ENCODE assay signal across 21 cellular contexts in the genomic region with DNA sequence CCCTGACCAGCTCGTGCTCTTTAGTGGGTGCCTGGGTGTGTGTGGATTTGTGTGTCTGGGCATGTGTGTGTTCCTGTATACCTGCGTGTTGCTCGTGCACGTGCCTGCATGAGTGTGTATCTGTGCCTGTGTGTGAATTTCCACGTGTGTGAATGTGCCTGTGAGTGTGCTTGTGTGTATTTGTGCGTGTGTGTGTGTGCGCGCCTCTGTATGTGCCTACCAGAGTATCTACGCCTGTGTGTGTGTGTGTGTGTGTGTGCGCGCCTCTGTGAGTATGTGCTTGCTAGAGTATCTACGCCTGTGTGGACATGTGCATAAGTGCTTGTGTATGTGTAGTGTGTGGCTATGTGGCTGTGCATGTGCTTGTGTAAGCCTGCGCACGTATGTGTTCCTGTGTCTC. TPM values are rescaled to one million over a fixed set of nuclear protein-coding genes. Genes with fewer than 3 reads are reported as not detected.
A peak's percentile ranks its signal among the peaks of the same experiment; 100 is the strongest.
DNase-seq lines count a peak whose midpoint lies in the region; TF ChIP-seq lines count a peak whose summit lies in the region.
"Had no signal": no experiment of that assay in that cellular context is flagged by ENCODE, and none has a peak within 500 bp of the region (broad histone marks: within the 10 kb centered on the region; RNA-seq: fewer than 3 reads in every experiment).

No MANE protein-coding gene starts in this region.

- no peak overlapping the region for H3K4me3 ChIP-seq in HEK293 (ENCODE audit: low read depth, low read length)
- H3K4me3 ChIP-seq in colonic mucosa = no peak overlapping the region
- no peak overlapping the region for H3K4me3 ChIP-seq in neuronal stem cell (ENCODE audit: low read length in 2 of 2)
- no peak overlapping the region for H3K4me3 ChIP-seq in SJCRH30

- no peak overlapping the region for H3K4me2 ChIP-seq in neuronal stem cell (ENCODE audit: insufficient read depth, low read length, poor library complexity, severe bottlenecking)

- POLR2A ChIA-PET in HEK293 (lab: Yijun Ruan, JAX) = interaction anchor here (1.6 to 1.7 kb wide), 2 partner anchors 27 to 45 kb away, joined by 5 to 13 read pairs; partner anchors contain the start of genes PI4KB and PSMB4
- POLR2A ChIA-PET in GM10248 (lab: Yijun Ruan, JAX) = no interaction called here

- peak overlapping the region; percentile 95 for H2BK15ac ChIP-seq in neuronal stem cell (ENCODE audit: low read length)

- H3K27ac ChIP-seq in 22Rv1 (peak overlapping the region; percentile 91), HEK293 (ENCODE audit: extremely low read depth, low read depth, low read length) (no peak overlapping the region), colonic mucosa (peak overlapping the region; percentile 87), neuronal stem cell (replicated peaks; ENCODE audit: low read length) (no peak overlapping the region), SJCRH30 (no peak overlapping the region)

- no peak overlapping the region for H4K91ac ChIP-seq in neuronal stem cell (ENCODE audit: low read depth, low read length, poor library complexity)

- peak overlapping the region; percentile 97 for H3K14ac ChIP-seq in neuronal stem cell (ENCODE audit: low read length)

- H2AFZ ChIP-seq in neuronal stem cell (ENCODE audit: low read length) = no peak overlapping the region

- H2AK5ac ChIP-seq in neuronal stem cell (ENCODE audit: low read depth, low read length) = peak overlapping the region; percentile 95

- H3K27me3 ChIP-seq in colonic mucosa (no peaks in the 10 kb centered on the region), neuronal stem cell (ENCODE audit: control insufficient read depth in 3 of 3, insufficient read depth in 3 of 3, low read depth in 1 of 3, low read length in 3 of 3) (peaks cover 0 to 8% (median 1%) of the 10 kb centered on the region in 3 experiments), SJCRH30 (no peaks in the 10 kb centered on the region)
- H3K27me3 ChIP-seq: MG63, testis, uterus had no signal

- H2BK5ac ChIP-seq in neuronal stem cell (ENCODE audit: low read length) = no peak overlapping the region

- H3K18ac ChIP-seq in neuronal stem cell (ENCODE audit: low read length) = peak overlapping the region; percentile 79

- H2BK120ac ChIP-seq in neuronal stem cell (ENCODE audit: low read depth, low read length) = peak overlapping the region; percentile 27

- H4K8ac ChIP-seq in neuronal stem cell (ENCODE audit: low read depth, low read length) = peak overlapping the region; percentile 97

- CTCF ChIA-PET in HEK293 (lab: Yijun Ruan, JAX) (no interaction called here), GM10248 (lab: Yijun Ruan, JAX) (interaction anchor here (1.0 kb wide), 1 partner anchor 9 kb away, joined by 3 read pairs; no protein-coding TSS in a partner anchor)

- peak overlapping the region; percentile 89 for H2BK12ac ChIP-seq in neuronal stem cell (ENCODE audit: low read length)

- H3K4me1 ChIP-seq in HEK293 (ENCODE audit: control insufficient read depth, insufficient read depth, low read length) (peaks cover 12% of the 10 kb centered on the region), colonic mucosa (peaks cover 4% of the 10 kb centered on the region), neuronal stem cell (ENCODE audit: control insufficient read depth in 2 of 2, insufficient read depth in 1 of 2, low read depth in 1 of 2, low read length in 2 of 2) (peaks cover 4 to 10% of the 10 kb centered on the region in 2 donors), SJCRH30 (peaks cover 19% of the 10 kb centered on the region)

- peak overlapping the region; percentile 91 for H3K4ac ChIP-seq in neuronal stem cell (ENCODE audit: low read length)

- peak overlapping the region; percentile 94 for H3K23ac ChIP-seq in neuronal stem cell (ENCODE audit: low read depth, low read length, poor library complexity)

- H3K36me3 ChIP-seq in HEK293 (ENCODE audit: control insufficient read depth in 2 of 2, insufficient read depth in 1 of 2, low read length in 2 of 2) (peaks cover 0 to 16% of the 10 kb centered on the region in 2 experiments; a peak in 1 of 3 replicates), colonic mucosa (no peaks in the 10 kb centered on the region), neuronal stem cell (replicated peaks in 1 of 2; ENCODE audit: control insufficient read depth in 2 of 2, insufficient read depth in 2 of 2, low read length in 2 of 2) (peaks cover 4 to 14% of the 10 kb centered on the region in 2 donors), SJCRH30 (no peaks in the 10 kb centered on the region)
- H3K36me3 ChIP-seq: MG63, uterus had no signal

- H3K9ac ChIP-seq in colonic mucosa (ENCODE audit: low read depth in 2 of 2, low read length in 2 of 2) = peak overlapping the region in 1 of 2 donors; percentile 60
- H3K9ac ChIP-seq in neuronal stem cell (ENCODE audit: low read depth, low read length, poor library complexity) = peak overlapping the region; percentile 24
- H3K9ac ChIP-seq: parathyroid adenoma had no signal

- no peak for DNase-seq in colonic mucosa
- DNase-seq in neuronal stem cell (ENCODE audit: low spot score) = no peak
- no peak for DNase-seq in activated T-cell treated with anti-CD3 and anti-CD28 coated beads, Interleukin-2, amount 50 U/mL, for 1 hour
- no peak for DNase-seq in GM10248 (ENCODE audit: extremely low spot score)
- no peak for DNase-seq in NCI-H146 (lab: John Stamatoyannopoulos, UW)
- no peak for DNase-seq in SJCRH30
- DNase-seq: activated CD4-positive, alpha-beta T cell treated with anti-CD3 and anti-CD28 coated beads, Interleukin-2, amount 50 U/mL, for 48 hours; activated CD4-positive, CD25-positive, alpha-beta regulatory T cell treated with anti-CD3 and anti-CD28 coated beads, Interleukin-2, amount 50 U/mL, for 72 hours; activated naive CD4-positive, alpha-beta T cell treated with Interleukin-2 at 50 U/mL for 16 hours; activated T-cell treated with anti-CD3 and anti-CD28 coated beads, Interleukin-2, amount 50 U/mL, for 72 hours; KG1; natural killer cell; NCI-H526 treated with DMSO at 0.1 percent for 48 hours; stimulated activated naive CD8-positive, alpha-beta T cell treated with anti-CD3 and anti-CD28 coated beads, Interleukin-15, Interleukin-2, amounts not matched to agents 100 U/mL and 50 U/mL, for 24 hours; T-helper 17 cell had no signal

- intact Hi-C loops in colonic mucosa (cut with DNase I) = no loop called here

- no peaks in the 10 kb centered on the region for H3K79me1 ChIP-seq in neuronal stem cell (ENCODE audit: low read depth, low read length)

- TF ChIP-seq CTCF in 22Rv1 (IDR thresholded peaks at IDR 0.05) = no peak
- no peak for TF ChIP-seq CTCF in HEK293 (tag by site-specific recombination; IDR thresholded peaks at IDR 0.05)
- no peak for TF ChIP-seq CTCF in colonic mucosa (IDR thresholded peaks at IDR 0.05)
- TF ChIP-seq CTCF in GM10248 (IDR thresholded peaks at IDR 0.05; ENCODE audit: control extremely low read depth, extremely low read depth, low read depth, missing control alignments) = no peak

- H3K9me3 ChIP-seq in HEK293 (ENCODE audit: control insufficient read depth, insufficient read depth, low read depth, low read length) (no peaks in the 10 kb centered on the region), colonic mucosa (no peaks in the 10 kb centered on the region), neuronal stem cell (replicated peaks in 1 of 2; ENCODE audit: control insufficient read depth in 2 of 2, insufficient read depth in 1 of 2, low read depth in 1 of 2, low read length in 2 of 2) (no peaks in the 10 kb centered on the region), SJCRH30 (replicated peaks) (no peaks in the 10 kb centered on the region)
- H3K9me3 ChIP-seq: MG63, testis, uterus had no signal

- no CpG with 5 or more reads among the region's 14 CpGs for WGBS in neuronal stem cell (ENCODE audit: extremely low coverage in 2 of 2, insufficient read length in 2 of 2, insufficient replicate concordance in 1 of 2), 2 donors

TF ChIP-seq in HEK293, 187 proteins besides CTCF, POLR2A, EP300 and RAD21 (continues in another document):
- TF ChIP-seq ZNF26 (tag by site-specific recombination; IDR thresholded peaks at IDR 0.05) = no peak
- no peak for TF ChIP-seq ZBTB8A (tag by site-specific recombination; IDR thresholded peaks at IDR 0.05)
- TF ChIP-seq ZSCAN4 (tag by site-specific recombination; IDR thresholded peaks at IDR 0.05) = peak; percentile 65

RNA-seq across cellular contexts. Expression of gene SELENBP1, which starts 0.7 kb away (rescaled TPM):
- total RNA-seq in colonic mucosa = 100 to 1,000 TPM; 744 to 902 TPM
- 35.5 TPM for polyA plus RNA-seq in neuronal stem cell (2013, experiment 1 of 2)
- 34.7 TPM for polyA plus RNA-seq in neuronal stem cell (2013, experiment 2 of 2)
- 10.4 and 11.8 TPM in 2 replicates for total RNA-seq in SJCRH30 (2014; rRNA removed; shearing (Covaris generic))
- total RNA-seq: activated T-cell treated with anti-CD3 and anti-CD28 coated beads, Interleukin-2, amount 50 U/mL, for 72 hours; natural killer cell; T-helper 17 cell had no signal

RNA-seq across cellular contexts. Expression of gene RFX5, which starts 26.1 kb away (rescaled TPM):
- 10 to 100 TPM; 28.6 to 44.1 TPM for total RNA-seq in colonic mucosa
- 62.7 TPM for polyA plus RNA-seq in neuronal stem cell (2013, experiment 1 of 2)
- 61.3 TPM for polyA plus RNA-seq in neuronal stem cell (2013, experiment 2 of 2)
- total RNA-seq in SJCRH30 (2014; rRNA removed; shearing (Covaris generic)) = 29.1 and 33.2 TPM in 2 replicates

RNA-seq across cellular contexts. Expression of gene PSMB4, which starts 26.2 kb away (rescaled TPM):
- 100 to 1,000 TPM; 179 to 273 TPM for total RNA-seq in colonic mucosa
- polyA plus RNA-seq in neuronal stem cell (2013, experiment 1 of 2) = 341 TPM
- 334 TPM for polyA plus RNA-seq in neuronal stem cell (2013, experiment 2 of 2)
- total RNA-seq in SJCRH30 (2014; rRNA removed; shearing (Covaris generic)) = 355 and 363 TPM in 2 replicates

RNA-seq across cellular contexts. Expression of gene PI4KB, which starts 46.0 kb away (rescaled TPM):
- 10 to 100 TPM; 47.2 to 53.5 TPM for total RNA-seq in colonic mucosa
- polyA plus RNA-seq in neuronal stem cell (2013, experiment 1 of 2) = 22.4 TPM
- 20.7 TPM for polyA plus RNA-seq in neuronal stem cell (2013, experiment 2 of 2)
- 29.4 and 32.3 TPM in 2 replicates for total RNA-seq in SJCRH30 (2014; rRNA removed; shearing (Covaris generic))

Comparison
In these comparisons a context has a peak if more than half of its experiments do, and no peak if none do; other contexts are left out.
1. H3K27ac ChIP-seq: peak in 22Rv1 (single experiment) and colonic mucosa (single experiment); none in HEK293 (single experiment), neuronal stem cell (single experiment) and SJCRH30 (single experiment).
2. RNA of gene SELENBP1, which starts 0.7 kb away (total RNA-seq): 744 to 902 TPM in colonic mucosa; 10.4 to 11.8 TPM in SJCRH30; every median in the first group is over 10 times any median in the second.